ENCODE assay signal across 8 cellular contexts in the genomic region with DNA sequence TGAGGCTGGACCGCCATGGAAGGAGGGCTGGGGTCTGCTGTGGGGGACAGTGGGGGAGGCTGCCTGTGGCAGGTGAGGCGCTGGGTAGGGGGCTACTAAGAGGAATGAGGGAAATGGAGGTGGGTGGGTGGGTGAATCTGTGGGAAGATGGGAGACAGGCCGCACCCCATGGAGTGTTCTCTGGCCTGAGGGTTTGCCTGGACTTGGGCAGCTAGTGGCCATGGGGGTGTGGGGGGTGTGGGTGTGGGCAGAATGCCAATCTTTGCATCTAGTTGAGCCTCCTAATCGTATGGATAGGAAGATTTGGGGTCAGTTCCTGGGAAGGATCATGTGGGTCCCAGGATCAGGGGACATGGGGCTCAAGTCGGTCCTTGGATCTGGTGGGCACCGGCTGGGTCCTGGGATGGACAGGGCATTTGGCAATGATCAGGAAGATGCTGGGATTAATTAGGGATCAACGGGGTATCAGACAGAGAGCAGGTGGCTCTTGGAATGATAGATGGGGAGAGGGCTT. TPM values are rescaled to one million over a fixed set of nuclear protein-coding genes. Genes with fewer than 3 reads are reported as not detected.
A peak's percentile ranks its signal among the peaks of the same experiment; 100 is the strongest.
DNase-seq lines count a peak whose midpoint lies in the region; ATAC-seq and TF ChIP-seq lines count a peak whose summit lies in the region.

No MANE protein-coding gene starts in this region.

- peaks cover 33% of the 10 kb centered on the region for H3K4me1 Mint-ChIP-seq in CD4-positive, alpha-beta T cell (ENCODE audit: low read depth)
- peaks cover 30% of the 10 kb centered on the region for H3K4me1 Mint-ChIP-seq in neural crest cell

- H3K27ac Mint-ChIP-seq in CD4-positive, alpha-beta T cell = peak overlapping the region; percentile 86
- peak overlapping the region; percentile 48 for H3K27ac Mint-ChIP-seq in neural crest cell (ENCODE audit: unreplicated experiment)

- peak overlapping the region; percentile 95 for H3K4me3 Mint-ChIP-seq in CD4-positive, alpha-beta T cell
- H3K4me3 Mint-ChIP-seq in neural crest cell = peak overlapping the region; percentile 89

- DNase-seq in CD4-positive, alpha-beta T cell = no peak
- no peak for DNase-seq in MG63
- no peak for DNase-seq in neural crest cell (ENCODE audit: low read depth, low spot score)
- DNase-seq in NCI-H1417 treated with DMSO at 0.1 percent for 48 hours (lab: John Stamatoyannopoulos, UW) = no peak
- no peak for DNase-seq in MV-4-11 (lab: John Stamatoyannopoulos, UW)
- no peak for DNase-seq in DMS 273 (lab: John Stamatoyannopoulos, UW; ENCODE audit: unreplicated experiment)

- CTCF ChIA-PET in CD4-positive, alpha-beta T cell (lab: Charles Lee) = interaction anchor here (1.9 kb wide), 1 partner anchor 21 kb away, joined by 5 read pairs; a partner anchor contains a TSS

- TF ChIP-seq CTCF in CD4-positive, alpha-beta T cell (IDR thresholded peaks at IDR 0.05) = no peak
- no peak for TF ChIP-seq CTCF in neural crest cell (conservative IDR thresholded peaks at IDR 0.05)

- H3K27me3 ChIP-seq in CD4-positive, alpha-beta T cell (ENCODE audit: control insufficient read depth, insufficient read depth, low read length) = no peaks in the 10 kb centered on the region
- H3K27me3 ChIP-seq in MG63 (no peaks in the 10 kb centered on the region), ectodermal cell (ENCODE audit: control insufficient read depth, insufficient read depth, low read length, poor library complexity, severe bottlenecking) (no peaks in the 10 kb centered on the region)

- H3K36me3 ChIP-seq in MG63 = no peaks in the 10 kb centered on the region; the same call in none of the 2 replicates
- H3K36me3 ChIP-seq in ectodermal cell (ENCODE audit: control insufficient read depth, insufficient read depth, low read length) = no peaks in the 10 kb centered on the region

- H3K36me3 Mint-ChIP-seq in CD4-positive, alpha-beta T cell (ENCODE audit: low read depth) = peaks cover 14% of the 10 kb centered on the region
- H3K36me3 Mint-ChIP-seq in neural crest cell (ENCODE audit: low read depth) = no peaks in the 10 kb centered on the region

- H3K4me1 ChIP-seq in ectodermal cell (ENCODE audit: control insufficient read depth, insufficient read depth, low read length) = peaks cover 7% of the 10 kb centered on the region

- peak overlapping the region; percentile 71 for H3K4me3 ChIP-seq in MG63
- peak overlapping the region; percentile 53 for H3K4me3 ChIP-seq in ectodermal cell (ENCODE audit: insufficient read depth, low read depth, low read length)

- H3K9me3 Mint-ChIP-seq in CD4-positive, alpha-beta T cell = no peaks in the 10 kb centered on the region
- peaks cover 3% of the 10 kb centered on the region for H3K9me3 Mint-ChIP-seq in neural crest cell

- ATAC-seq in CD4-positive, alpha-beta T cell (ENCODE audit: poor library complexity) = no peak
- no peak for ATAC-seq in GM18861 (IDR thresholded peaks at IDR 0.05; ENCODE audit: unreplicated experiment)

- POLR2A ChIA-PET in CD4-positive, alpha-beta T cell (lab: Charles Lee) = interaction anchor here (0.9 to 3.5 kb wide), 13 partner anchors 21 to 352 kb away, joined by 3 to 33 read pairs (median 5); a partner anchor contains a TSS

- H3K27me3 Mint-ChIP-seq in CD4-positive, alpha-beta T cell = no peaks in the 10 kb centered on the region
- peaks cover 4% of the 10 kb centered on the region for H3K27me3 Mint-ChIP-seq in neural crest cell (ENCODE audit: low read depth)

- intact Hi-C loops in CD4-positive, alpha-beta T cell (cut with DNase I, micrococcal nuclease) = loop anchor here in 1 of 2 experiments (5.0 to 10.0 kb wide), 2 partner anchors 36 to 51 kb away; a partner anchor contains a TSS

- WGBS in ectodermal cell, 2 experiments = 44 to 46% methylated on average over 7 of the region's 7 CpGs

- no peaks in the 10 kb centered on the region for H3K9me3 ChIP-seq in CD4-positive, alpha-beta T cell (ENCODE audit: control insufficient read depth, low read length)
- H3K9me3 ChIP-seq in MG63 = no peaks in the 10 kb centered on the region
- no peaks in the 10 kb centered on the region for H3K9me3 ChIP-seq in ectodermal cell (ENCODE audit: control insufficient read depth, low read length)

- peak overlapping the region; percentile 70 for H3K27ac ChIP-seq in CD4-positive, alpha-beta T cell (ENCODE audit: low read depth, low read length)
- H3K27ac ChIP-seq in ectodermal cell (ENCODE audit: insufficient read depth, low read depth, low read length, poor library complexity, severe bottlenecking) = no peak overlapping the region

RNA-seq across cellular contexts. Expression of a gene that starts 0.5 kb away (rescaled TPM):
- 10 to 100 TPM; 22.0 to 23.7 TPM for total RNA-seq in CD4-positive, alpha-beta T cell
- total RNA-seq in MG63 (2014; rRNA removed; shearing (Covaris generic); ENCODE audit: low replicate concordance) = 22.7 and 26.6 TPM in 2 replicates
- 42.8 TPM for polyA plus RNA-seq in ectodermal cell (2013, experiment 1 of 4)
- 45.8 TPM for polyA plus RNA-seq in ectodermal cell (2013, experiment 2 of 4)
- 38.0 TPM for polyA plus RNA-seq in ectodermal cell (2013, experiment 3 of 4)
- polyA plus RNA-seq in ectodermal cell (2013, experiment 4 of 4) = 35.8 TPM
- 15.1 and 15.7 TPM in 2 replicates for total RNA-seq in neural crest cell

RNA-seq across cellular contexts. Expression of a gene that starts 21.1 kb away (rescaled TPM):
- 1 to 10 TPM in 1 of 2 experiments, under 1 TPM in 1; 0.95 to 1.9 TPM for total RNA-seq in CD4-positive, alpha-beta T cell
- 10.2 and 10.5 TPM in 2 replicates for total RNA-seq in MG63 (2014; rRNA removed; shearing (Covaris generic); ENCODE audit: low replicate concordance)
- polyA plus RNA-seq in ectodermal cell (2013, experiment 1 of 4) = 16.8 TPM
- 13.9 TPM for polyA plus RNA-seq in ectodermal cell (2013, experiment 2 of 4)
- polyA plus RNA-seq in ectodermal cell (2013, experiment 3 of 4) = 13.9 TPM
- 13.0 TPM for polyA plus RNA-seq in ectodermal cell (2013, experiment 4 of 4)
- 28.0 and 30.0 TPM in 2 replicates for total RNA-seq in neural crest cell

RNA-seq across cellular contexts. Expression of a gene that starts 34.4 kb away (rescaled TPM):
- total RNA-seq in CD4-positive, alpha-beta T cell = 100 to 1,000 TPM; 228 to 241 TPM
- 782 and 1,015 TPM in 2 replicates for total RNA-seq in MG63 (2014; rRNA removed; shearing (Covaris generic); ENCODE audit: low replicate concordance)
- polyA plus RNA-seq in ectodermal cell (2013, experiment 1 of 4) = 1,043 TPM
- polyA plus RNA-seq in ectodermal cell (2013, experiment 2 of 4) = 1,040 TPM
- 878 TPM for polyA plus RNA-seq in ectodermal cell (2013, experiment 3 of 4)
- polyA plus RNA-seq in ectodermal cell (2013, experiment 4 of 4) = 915 TPM
- 891 and 930 TPM in 2 replicates for total RNA-seq in neural crest cell

RNA-seq across cellular contexts. Expression of a gene that starts 48.3 kb away (rescaled TPM):
- total RNA-seq in CD4-positive, alpha-beta T cell = 10 to 100 TPM; 25.4 to 32.6 TPM
- 10.2 and 28.2 TPM in 2 replicates for total RNA-seq in MG63 (2014; rRNA removed; shearing (Covaris generic); ENCODE audit: low replicate concordance)
- polyA plus RNA-seq in ectodermal cell (2013, experiment 1 of 4) = 31.8 TPM
- 38.6 TPM for polyA plus RNA-seq in ectodermal cell (2013, experiment 2 of 4)
- polyA plus RNA-seq in ectodermal cell (2013, experiment 3 of 4) = 22.0 TPM
- polyA plus RNA-seq in ectodermal cell (2013, experiment 4 of 4) = 25.5 TPM
- 19.1 and 19.3 TPM in 2 replicates for total RNA-seq in neural crest cell
